ENCODE assay signal across 1 cellular context in the genomic region with DNA sequence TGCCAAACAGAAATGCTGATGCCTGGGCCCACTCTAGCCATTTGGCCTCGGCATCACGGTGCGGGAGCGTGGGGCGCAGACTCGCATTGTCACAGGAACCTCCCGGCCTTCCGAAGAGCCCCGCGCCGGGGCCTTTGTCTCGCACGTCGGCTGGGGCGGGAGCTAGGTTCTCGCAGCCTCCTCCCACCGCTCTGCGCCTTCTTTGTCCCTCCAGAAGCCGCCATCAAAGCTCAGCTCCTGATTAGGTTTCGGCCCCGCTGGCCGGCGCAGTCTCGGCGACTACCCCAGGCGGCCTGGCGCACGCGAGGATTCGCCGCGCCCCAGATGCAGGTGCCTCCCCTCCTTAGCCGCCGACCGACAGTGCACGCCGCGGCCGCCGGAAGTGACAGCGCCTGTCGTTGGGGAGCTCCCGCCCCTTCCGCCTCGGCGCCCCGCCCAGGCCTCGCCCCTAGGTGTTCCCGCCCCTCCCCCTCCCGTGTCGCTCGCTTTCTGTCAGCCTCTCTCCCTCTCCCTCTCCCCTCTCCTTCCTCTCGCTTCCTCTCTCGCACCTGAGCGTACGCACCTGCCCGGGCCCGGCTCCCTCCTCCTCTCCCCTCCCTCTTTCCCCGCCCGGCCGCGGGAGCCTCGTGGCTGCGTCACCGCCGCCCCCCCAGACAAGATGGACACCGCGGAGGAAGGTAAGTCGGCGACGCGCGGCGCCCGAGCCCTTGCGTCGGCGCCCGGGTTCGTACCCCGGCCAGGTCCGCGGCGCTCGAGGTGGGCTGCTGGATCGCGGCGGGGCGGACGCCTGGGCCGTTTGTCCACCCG.
TF ChIP-seq lines count a peak whose summit lies in the region.

A gene with protein sequence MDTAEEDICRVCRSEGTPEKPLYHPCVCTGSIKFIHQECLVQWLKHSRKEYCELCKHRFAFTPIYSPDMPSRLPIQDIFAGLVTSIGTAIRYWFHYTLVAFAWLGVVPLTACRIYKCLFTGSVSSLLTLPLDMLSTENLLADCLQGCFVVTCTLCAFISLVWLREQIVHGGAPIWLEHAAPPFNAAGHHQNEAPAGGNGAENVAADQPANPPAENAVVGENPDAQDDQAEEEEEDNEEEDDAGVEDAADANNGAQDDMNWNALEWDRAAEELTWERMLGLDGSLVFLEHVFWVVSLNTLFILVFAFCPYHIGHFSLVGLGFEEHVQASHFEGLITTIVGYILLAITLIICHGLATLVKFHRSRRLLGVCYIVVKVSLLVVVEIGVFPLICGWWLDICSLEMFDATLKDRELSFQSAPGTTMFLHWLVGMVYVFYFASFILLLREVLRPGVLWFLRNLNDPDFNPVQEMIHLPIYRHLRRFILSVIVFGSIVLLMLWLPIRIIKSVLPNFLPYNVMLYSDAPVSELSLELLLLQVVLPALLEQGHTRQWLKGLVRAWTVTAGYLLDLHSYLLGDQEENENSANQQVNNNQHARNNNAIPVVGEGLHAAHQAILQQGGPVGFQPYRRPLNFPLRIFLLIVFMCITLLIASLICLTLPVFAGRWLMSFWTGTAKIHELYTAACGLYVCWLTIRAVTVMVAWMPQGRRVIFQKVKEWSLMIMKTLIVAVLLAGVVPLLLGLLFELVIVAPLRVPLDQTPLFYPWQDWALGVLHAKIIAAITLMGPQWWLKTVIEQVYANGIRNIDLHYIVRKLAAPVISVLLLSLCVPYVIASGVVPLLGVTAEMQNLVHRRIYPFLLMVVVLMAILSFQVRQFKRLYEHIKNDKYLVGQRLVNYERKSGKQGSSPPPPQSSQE (plus strand): TSS at position 455 of the 807 bp plus-strand sequence. CDS start 204 bp downstream, at position 659.

TF ChIP-seq in HepG2, 621 proteins besides CTCF, POLR2A, EP300 and RAD21 (continued from another document and continues in another):
- no peak for TF ChIP-seq PRDM4 (CRISPR knock-in tag; IDR thresholded peaks at IDR 0.05; ENCODE audit: borderline replicate concordance)
- no peak for TF ChIP-seq FOXJ3 (CRISPR knock-in tag; IDR thresholded peaks at IDR 0.05; ENCODE audit: borderline replicate concordance)
- TF ChIP-seq, protein P1, sequence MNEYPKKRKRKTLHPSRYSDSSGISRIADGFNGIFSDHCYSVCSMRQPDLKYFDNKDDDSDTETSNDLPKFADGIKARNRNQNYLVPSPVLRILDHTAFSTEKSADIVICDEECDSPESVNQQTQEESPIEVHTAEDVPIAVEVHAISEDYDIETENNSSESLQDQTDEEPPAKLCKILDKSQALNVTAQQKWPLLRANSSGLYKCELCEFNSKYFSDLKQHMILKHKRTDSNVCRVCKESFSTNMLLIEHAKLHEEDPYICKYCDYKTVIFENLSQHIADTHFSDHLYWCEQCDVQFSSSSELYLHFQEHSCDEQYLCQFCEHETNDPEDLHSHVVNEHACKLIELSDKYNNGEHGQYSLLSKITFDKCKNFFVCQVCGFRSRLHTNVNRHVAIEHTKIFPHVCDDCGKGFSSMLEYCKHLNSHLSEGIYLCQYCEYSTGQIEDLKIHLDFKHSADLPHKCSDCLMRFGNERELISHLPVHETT (CRISPR knock-in tag; conservative IDR thresholded peaks at IDR 0.05), result peak; percentile 63
- TF ChIP-seq, protein P2, sequence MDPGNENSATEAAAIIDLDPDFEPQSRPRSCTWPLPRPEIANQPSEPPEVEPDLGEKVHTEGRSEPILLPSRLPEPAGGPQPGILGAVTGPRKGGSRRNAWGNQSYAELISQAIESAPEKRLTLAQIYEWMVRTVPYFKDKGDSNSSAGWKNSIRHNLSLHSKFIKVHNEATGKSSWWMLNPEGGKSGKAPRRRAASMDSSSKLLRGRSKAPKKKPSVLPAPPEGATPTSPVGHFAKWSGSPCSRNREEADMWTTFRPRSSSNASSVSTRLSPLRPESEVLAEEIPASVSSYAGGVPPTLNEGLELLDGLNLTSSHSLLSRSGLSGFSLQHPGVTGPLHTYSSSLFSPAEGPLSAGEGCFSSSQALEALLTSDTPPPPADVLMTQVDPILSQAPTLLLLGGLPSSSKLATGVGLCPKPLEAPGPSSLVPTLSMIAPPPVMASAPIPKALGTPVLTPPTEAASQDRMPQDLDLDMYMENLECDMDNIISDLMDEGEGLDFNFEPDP (CRISPR knock-in tag; conservative IDR thresholded peaks at IDR 0.05), result no peak
- no peak for TF ChIP-seq ATF6 (CRISPR knock-in tag; conservative IDR thresholded peaks at IDR 0.05)
- TF ChIP-seq MBD4 (IDR thresholded peaks at IDR 0.05; ENCODE audit: borderline replicate concordance, low read length), result no peak
- no peak for TF ChIP-seq ATRX (CRISPR knock-in tag; IDR thresholded peaks at IDR 0.05; ENCODE audit: borderline replicate concordance)
- TF ChIP-seq, protein P3, sequence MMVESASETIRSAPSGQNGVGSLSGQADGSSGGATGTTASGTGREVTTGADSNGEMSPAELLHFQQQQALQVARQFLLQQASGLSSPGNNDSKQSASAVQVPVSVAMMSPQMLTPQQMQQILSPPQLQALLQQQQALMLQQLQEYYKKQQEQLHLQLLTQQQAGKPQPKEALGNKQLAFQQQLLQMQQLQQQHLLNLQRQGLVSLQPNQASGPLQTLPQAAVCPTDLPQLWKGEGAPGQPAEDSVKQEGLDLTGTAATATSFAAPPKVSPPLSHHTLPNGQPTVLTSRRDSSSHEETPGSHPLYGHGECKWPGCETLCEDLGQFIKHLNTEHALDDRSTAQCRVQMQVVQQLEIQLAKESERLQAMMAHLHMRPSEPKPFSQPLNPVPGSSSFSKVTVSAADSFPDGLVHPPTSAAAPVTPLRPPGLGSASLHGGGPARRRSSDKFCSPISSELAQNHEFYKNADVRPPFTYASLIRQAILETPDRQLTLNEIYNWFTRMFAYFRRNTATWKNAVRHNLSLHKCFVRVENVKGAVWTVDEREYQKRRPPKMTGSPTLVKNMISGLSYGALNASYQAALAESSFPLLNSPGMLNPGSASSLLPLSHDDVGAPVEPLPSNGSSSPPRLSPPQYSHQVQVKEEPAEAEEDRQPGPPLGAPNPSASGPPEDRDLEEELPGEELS (CRISPR knock-in tag; IDR thresholded peaks at IDR 0.05), result peak; percentile 37; the same call in 1 of the 2 replicates
- TF ChIP-seq, protein P4, sequence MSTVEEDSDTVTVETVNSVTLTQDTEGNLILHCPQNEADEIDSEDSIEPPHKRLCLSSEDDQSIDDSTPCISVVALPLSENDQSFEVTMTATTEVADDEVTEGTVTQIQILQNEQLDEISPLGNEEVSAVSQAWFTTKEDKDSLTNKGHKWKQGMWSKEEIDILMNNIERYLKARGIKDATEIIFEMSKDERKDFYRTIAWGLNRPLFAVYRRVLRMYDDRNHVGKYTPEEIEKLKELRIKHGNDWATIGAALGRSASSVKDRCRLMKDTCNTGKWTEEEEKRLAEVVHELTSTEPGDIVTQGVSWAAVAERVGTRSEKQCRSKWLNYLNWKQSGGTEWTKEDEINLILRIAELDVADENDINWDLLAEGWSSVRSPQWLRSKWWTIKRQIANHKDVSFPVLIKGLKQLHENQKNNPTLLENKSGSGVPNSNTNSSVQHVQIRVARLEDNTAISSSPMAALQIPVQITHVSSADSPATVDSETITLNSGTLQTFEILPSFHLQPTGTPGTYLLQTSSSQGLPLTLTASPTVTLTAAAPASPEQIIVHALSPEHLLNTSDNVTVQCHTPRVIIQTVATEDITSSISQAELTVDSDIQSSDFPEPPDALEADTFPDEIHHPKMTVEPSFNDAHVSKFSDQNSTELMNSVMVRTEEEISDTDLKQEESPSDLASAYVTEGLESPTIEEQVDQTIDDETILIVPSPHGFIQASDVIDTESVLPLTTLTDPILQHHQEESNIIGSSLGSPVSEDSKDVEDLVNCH (CRISPR knock-in tag; IDR thresholded peaks at IDR 0.05), result no peak
- TF ChIP-seq ZNF318 (CRISPR knock-in tag; IDR thresholded peaks at IDR 0.05), result no peak
- TF ChIP-seq MAF1 (CRISPR knock-in tag; IDR thresholded peaks at IDR 0.05; ENCODE audit: borderline replicate concordance), result peak; percentile 74; the same call in 1 of the 2 replicates
- no peak for TF ChIP-seq SIX4 (CRISPR knock-in tag; IDR thresholded peaks at IDR 0.05)
- peak; percentile 82 for TF ChIP-seq HNF1B (CRISPR knock-in tag; IDR thresholded peaks at IDR 0.05)
- 0 out of 2 replicates have a peak, but pooled peaks have one; percentile 16 for TF ChIP-seq PPARG (CRISPR knock-in tag; conservative IDR thresholded peaks at IDR 0.05)
- no peak for TF ChIP-seq U2AF1 (optimal IDR thresholded peaks at IDR 0.05; ENCODE audit: low read depth, low read length)
- no peak for TF ChIP-seq ZNF432 (CRISPR knock-in tag; IDR thresholded peaks at IDR 0.05; ENCODE audit: borderline replicate concordance)
- no peak; the same call in 1 of the 2 replicates for TF ChIP-seq ZNF138 (CRISPR knock-in tag; IDR thresholded peaks at IDR 0.05; ENCODE audit: low read depth)
